Comparison of ENCODE assay signal across 10 cellular contexts in genomic region chr12:53004582-53004981, GRCh38. TPM values are rescaled to one million over a fixed set of nuclear protein-coding genes. Genes with fewer than 3 reads are reported as not detected.
A peak's percentile ranks its signal among the peaks of the same experiment; 100 is the strongest.
DNase-seq lines count a peak whose midpoint lies in the region; ATAC-seq, FAIRE-seq and TF ChIP-seq lines count a peak whose summit lies in the region.
"Had no signal": no experiment of that assay in that cellular context is flagged by ENCODE, and none has a peak within 500 bp of the region (broad histone marks: within the 10 kb centered on the region; RNA-seq: fewer than 3 reads in every experiment).

No MANE protein-coding gene starts in this region.

- H3K9me3 ChIP-seq in DND-41 (ENCODE audit: insufficient read depth, low read length, severe bottlenecking), result no peaks in the 10 kb centered on the region

- H3K27ac ChIP-seq in DND-41 (ENCODE audit: low read length) (no peak overlapping the region), KMS-11 (peak overlapping the region; percentile 92; the same call in 1 of the 2 replicates)

- H3K27me3 ChIP-seq in DND-41 (ENCODE audit: insufficient read depth, low read length, poor library complexity) (no peaks in the 10 kb centered on the region), KMS-11 (ENCODE audit: insufficient read depth, low read depth) (no peaks in the 10 kb centered on the region)

- H3K79me2 ChIP-seq in DND-41 (ENCODE audit: insufficient read depth, low read length) (peaks cover 38% of the 10 kb centered on the region), KMS-11 (ENCODE audit: insufficient read depth, low read depth) (peaks cover 39% of the 10 kb centered on the region)

- H3K27ac Mint-ChIP-seq in natural killer cell treated with Interleukin-12 subunit alpha and Interleukin-12 subunit beta and Interleukin-15 and Interleukin-18, amount 100 ng/mL, for 72 hours, result no peak overlapping the region

- no peak for TF ChIP-seq CTCF in DND-41 (IDR thresholded peaks at IDR 0.05; ENCODE audit: borderline replicate concordance, extremely low read depth, low read length, poor library complexity, severe bottlenecking)
- TF ChIP-seq CTCF in KMS-11 (conservative IDR thresholded peaks at IDR 0.05; ENCODE audit: low read depth, low read length), result no peak
- TF ChIP-seq CTCF in cardiac fibroblast (IDR thresholded peaks at IDR 0.05; ENCODE audit: low read depth, low read length), result no peak

- no peak for ATAC-seq in DND-41 (ENCODE audit: insufficient read depth, low read depth)
- no peak for ATAC-seq in natural killer cell treated with Interleukin-12 subunit alpha and Interleukin-12 subunit beta and Interleukin-15 and Interleukin-18, amount 100 ng/mL, for 72 hours
- ATAC-seq in HG03520 (IDR thresholded peaks at IDR 0.05; ENCODE audit: unreplicated experiment), result no peak

- no peak for DNase-seq in DND-41
- DNase-seq in cardiac fibroblast (ENCODE audit: low read depth in 2 of 2), result peak; percentile 41 to 53
- no peak for DNase-seq in natural killer cell treated with Interleukin-12 subunit alpha and Interleukin-12 subunit beta and Interleukin-15 and Interleukin-18, amount 100 ng/mL, for 72 hours (ENCODE audit: low spot score)
- no peak for DNase-seq in HPDE6-E6E7 (ENCODE audit: extremely low spot score)
- no peak for DNase-seq in GM19238 (ENCODE audit: insufficient read length, low spot score)
- no peak for DNase-seq in GM12891 (ENCODE audit: insufficient read length, low spot score)
- DNase-seq: activated effector memory CD4-positive, alpha-beta T cell treated with Interleukin-2 at 50 U/mL for 16 hours; NCI-H1436 treated with DMSO at 0.1 percent for 48 hours had no signal

- H4K20me1 ChIP-seq in DND-41 (ENCODE audit: insufficient read depth, low read length) (peaks cover 31% of the 10 kb centered on the region), KMS-11 (ENCODE audit: insufficient read depth) (peaks cover 12% of the 10 kb centered on the region; the same call in 1 of the 2 replicates)

- no peak overlapping the region for H2AFZ ChIP-seq in DND-41 (ENCODE audit: low read depth, low read length)
- no peak overlapping the region for H2AFZ ChIP-seq in KMS-11 (ENCODE audit: low read depth)

- TF ChIP-seq POLR2A in GM12891 (IDR thresholded peaks at IDR 0.05; ENCODE audit: low read depth, low read length), result no peak

- peaks cover 18% of the 10 kb centered on the region for H3K36me3 Mint-ChIP-seq in natural killer cell treated with Interleukin-12 subunit alpha and Interleukin-12 subunit beta and Interleukin-15 and Interleukin-18, amount 100 ng/mL, for 72 hours

- H3K4me1 ChIP-seq in DND-41 (ENCODE audit: insufficient read depth, low read length), result peaks cover 38% of the 10 kb centered on the region
- H3K4me1 ChIP-seq in KMS-11 (ENCODE audit: low read depth, poor library complexity, severe bottlenecking), result peaks cover 59% of the 10 kb centered on the region

- H3K9me3 Mint-ChIP-seq in natural killer cell treated with Interleukin-12 subunit alpha and Interleukin-12 subunit beta and Interleukin-15 and Interleukin-18, amount 100 ng/mL, for 72 hours, result no peaks in the 10 kb centered on the region

- peaks cover 0 to 4% of the 10 kb centered on the region in 2 donors for H3K27me3 Mint-ChIP-seq in natural killer cell treated with Interleukin-12 subunit alpha and Interleukin-12 subunit beta and Interleukin-15 and Interleukin-18, amount 100 ng/mL, for 72 hours

- H3K4me1 Mint-ChIP-seq in natural killer cell treated with Interleukin-12 subunit alpha and Interleukin-12 subunit beta and Interleukin-15 and Interleukin-18, amount 100 ng/mL, for 72 hours (ENCODE audit: low read depth in 2 of 2), result peaks cover 21 to 24% of the 10 kb centered on the region in 2 donors

- peak overlapping the region; percentile 72 for H3K4me2 ChIP-seq in DND-41 (ENCODE audit: insufficient read depth, low read length)
- H3K4me2 ChIP-seq in KMS-11, result peak overlapping the region; percentile 85

- peak overlapping the region; percentile 21 for H3K4me3 Mint-ChIP-seq in natural killer cell treated with Interleukin-12 subunit alpha and Interleukin-12 subunit beta and Interleukin-15 and Interleukin-18, amount 100 ng/mL, for 72 hours

- no peak overlapping the region for H3K9ac ChIP-seq in DND-41 (ENCODE audit: low read depth, low read length)
- H3K9ac ChIP-seq in KMS-11, result no peak overlapping the region

- H3K36me3 ChIP-seq in DND-41 (ENCODE audit: insufficient read depth, low read length) (peaks cover 22% of the 10 kb centered on the region), KMS-11 (ENCODE audit: insufficient read depth) (peaks cover 5% of the 10 kb centered on the region; the same call in 1 of the 2 replicates)

- no peak for FAIRE-seq in GM12891 (lab: Jason Lieb, UNC)

- H3K4me3 ChIP-seq in DND-41 (ENCODE audit: low read depth in 1 of 2, low read length in 2 of 2) (peak overlapping the region in 1 of 2 experiments; percentile 88; a peak in 2 of 4 replicates), KMS-11 (IDR thresholded peaks at IDR 0.05; ENCODE audit: insufficient read depth, low read depth, low read length) (no peak overlapping the region), cardiac fibroblast (replicated peaks in 1 of 2; ENCODE audit: low read depth in 2 of 2, low read length in 2 of 2) (peak overlapping the region in 1 of 2 donors; percentile 83)

TF ChIP-seq in GM12891, 5 proteins besides CTCF, POLR2A, EP300 and RAD21:
- TF ChIP-seq TAF1 (IDR thresholded peaks at IDR 0.05; ENCODE audit: low read depth, low read length) (no peak), PAX5 (IDR thresholded peaks at IDR 0.05; ENCODE audit: insufficient read depth, low read length, severe bottlenecking) (no peak), POLR2AphosphoS5 (IDR thresholded peaks at IDR 0.05; ENCODE audit: low read depth, low read length) (no peak), SPI1 (IDR thresholded peaks at IDR 0.05; ENCODE audit: low read depth, low read length) (no peak), POU2F2 (IDR thresholded peaks at IDR 0.05; ENCODE audit: low read depth, low read length) (no peak)

RNA-seq across cellular contexts. Expression of gene EIF4B, which starts 1.7 kb away (rescaled TPM):
- total RNA-seq in natural killer cell treated with Interleukin-12 subunit alpha and Interleukin-12 subunit beta and Interleukin-15 and Interleukin-18, amount 100 ng/mL, for 72 hours, result 100 to 1,000 TPM; 340 to 372 TPM
- polyA plus RNA-seq in GM12891 (2012; ENCODE audit: low read depth, missing spikeins), result 328 TPM

RNA-seq across cellular contexts. Expression of gene TNS2, which starts 45.3 kb away (rescaled TPM):
- total RNA-seq in natural killer cell treated with Interleukin-12 subunit alpha and Interleukin-12 subunit beta and Interleukin-15 and Interleukin-18, amount 100 ng/mL, for 72 hours, result 1 to 10 TPM; 2.4 to 2.8 TPM
- 0.32 TPM for polyA plus RNA-seq in GM12891 (2012; ENCODE audit: low read depth, missing spikeins)

RNA-seq across cellular contexts. Expression of gene KRT18, which starts 55.7 kb away (rescaled TPM):
- under 1 TPM; 0.67 to 0.74 TPM for total RNA-seq in natural killer cell treated with Interleukin-12 subunit alpha and Interleukin-12 subunit beta and Interleukin-15 and Interleukin-18, amount 100 ng/mL, for 72 hours
- polyA plus RNA-seq in GM12891 (2012; ENCODE audit: low read depth, missing spikeins), result 9.5 TPM

Comparison
In these comparisons a context has a peak if more than half of its experiments do, and no peak if none do; other contexts are left out.
1. DNase-seq: peak in cardiac fibroblast (2 of 2); none in DND-41 (single experiment), natural killer cell treated with Interleukin-12 subunit alpha and Interleukin-12 subunit beta and Interleukin-15 and Interleukin-18, amount 100 ng/mL, for 72 hours (single experiment), HPDE6-E6E7 (single experiment), GM19238 (single experiment) and GM12891 (single experiment).